9 cellular contexts compared by ENCODE assay signal in the genomic region with DNA sequence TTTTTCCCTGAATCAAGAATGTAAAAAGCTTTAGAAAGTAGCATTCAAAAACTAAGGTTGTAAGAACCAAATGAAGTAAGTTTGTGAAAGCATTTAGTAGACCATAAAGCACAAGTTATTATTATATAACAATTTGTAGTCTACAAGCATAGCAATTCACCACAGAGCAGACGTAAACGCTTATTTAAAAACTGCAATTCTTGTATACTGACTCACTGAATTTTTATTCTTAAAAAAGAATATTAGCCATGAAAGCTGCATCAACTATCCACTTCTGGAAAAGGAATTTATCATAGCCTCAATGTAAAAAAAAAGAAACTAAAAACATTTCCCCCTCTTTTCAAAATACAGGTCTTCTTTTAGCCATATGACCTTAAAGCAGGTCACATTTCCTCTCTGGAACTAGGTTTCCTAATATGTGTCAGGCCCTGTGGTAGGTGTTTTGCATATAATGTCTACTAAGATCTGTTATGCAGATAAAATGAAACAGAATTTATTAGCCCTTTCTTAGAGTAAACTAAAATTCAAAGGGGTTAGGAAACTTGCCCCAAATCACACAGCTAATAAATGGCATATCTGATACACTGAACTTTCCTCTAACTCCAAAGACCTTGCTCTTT. TPM values are rescaled to one million over a fixed set of nuclear protein-coding genes. Genes with fewer than 3 reads are reported as not detected.
DNase-seq lines count a peak whose midpoint lies in the region; ATAC-seq, FAIRE-seq and TF ChIP-seq lines count a peak whose summit lies in the region.
"Had no signal": no experiment of that assay in that cellular context is flagged by ENCODE, and none has a peak within 500 bp of the region (broad histone marks: within the 10 kb centered on the region; RNA-seq: fewer than 3 reads in every experiment).

No MANE protein-coding gene starts in this region.

- H3K4me3 Mint-ChIP-seq in activated naive CD8-positive, alpha-beta T cell treated with anti-CD3 and anti-CD28 coated beads, Interleukin-2, amount 10 ng/mL, durations not matched to agents 7 days and 5 days, result peak overlapping the region; percentile 97

- no peaks in the 10 kb centered on the region for H3K27me3 ChIP-seq in neural cell (ENCODE audit: insufficient read depth, low read depth, low read length)
- H3K27me3 ChIP-seq: foreskin keratinocyte had no signal

- H3K27ac ChIP-seq in neural cell (ENCODE audit: low read length), result no peak overlapping the region

- POLR2A ChIA-PET in activated naive CD8-positive, alpha-beta T cell treated with anti-CD3 and anti-CD28 coated beads, Interleukin-2, amount 10 ng/mL, durations not matched to agents 7 days and 5 days (lab: Charles Lee), result no interaction called here

- no peaks in the 10 kb centered on the region for H3K9me3 Mint-ChIP-seq in activated naive CD8-positive, alpha-beta T cell treated with anti-CD3 and anti-CD28 coated beads, Interleukin-2, amount 10 ng/mL, durations not matched to agents 7 days and 5 days

- no peaks in the 10 kb centered on the region for H3K9me3 ChIP-seq in neural cell (ENCODE audit: low read length)

- FAIRE-seq in GM18507 (lab: Jason Lieb, UNC), result peak; percentile 41

- H3K4me2 ChIP-seq in neural cell (ENCODE audit: low read length), result peak overlapping the region; percentile 90

- no peaks in the 10 kb centered on the region for H3K36me3 Mint-ChIP-seq in activated naive CD8-positive, alpha-beta T cell treated with anti-CD3 and anti-CD28 coated beads, Interleukin-2, amount 10 ng/mL, durations not matched to agents 7 days and 5 days

- H3F3A ChIP-seq in neural cell (ENCODE audit: insufficient read depth, low read length, poor library complexity, severe bottlenecking), result no peaks in the 10 kb centered on the region

- ATAC-seq in HG03196 (IDR thresholded peaks at IDR 0.05; ENCODE audit: unreplicated experiment) (peak; percentile 20), GM21576 (IDR thresholded peaks at IDR 0.05; ENCODE audit: unreplicated experiment) (no peak)
- ATAC-seq in activated naive CD8-positive, alpha-beta T cell treated with anti-CD3 and anti-CD28 coated beads, Interleukin-2, amount 10 ng/mL, durations not matched to agents 7 days and 5 days (ENCODE audit: low read depth), result no peak
- ATAC-seq: foreskin keratinocyte had no signal

- peak overlapping the region; percentile 94 for H3K4me3 ChIP-seq in neural cell (ENCODE audit: low read length)

- DNase-seq in GM18507 (ENCODE audit: extremely low spot score, insufficient read length, low read depth) (no peak), NCI-H146 (lab: John Stamatoyannopoulos, UW) (no peak), germinal center (ENCODE audit: low spot score) (no peak)
- DNase-seq in activated naive CD8-positive, alpha-beta T cell treated with anti-CD3 and anti-CD28 coated beads, Interleukin-2, amount 10 ng/mL, durations not matched to agents 7 days and 5 days, result no peak
- DNase-seq: foreskin keratinocyte; stimulated activated CD4-positive, alpha-beta T cell treated with anti-CD3 and anti-CD28 coated beads, Interleukin-2, amount 100 ng/mL, for 48 hours had no signal

- no peak overlapping the region for H3K9ac ChIP-seq in neural cell (ENCODE audit: low read length)

- no peak for TF ChIP-seq RAD21 in neural cell (conservative IDR thresholded peaks at IDR 0.05)

- H3K36me3 ChIP-seq in neural cell (ENCODE audit: insufficient read depth, low read length), result no peaks in the 10 kb centered on the region

- H3K27me3 Mint-ChIP-seq in activated naive CD8-positive, alpha-beta T cell treated with anti-CD3 and anti-CD28 coated beads, Interleukin-2, amount 10 ng/mL, durations not matched to agents 7 days and 5 days, result peaks cover 8% of the 10 kb centered on the region

- H3K9me2 ChIP-seq in neural cell (ENCODE audit: insufficient read depth, low read length), result no peaks in the 10 kb centered on the region

- TF ChIP-seq CTCF in neural cell (IDR thresholded peaks at IDR 0.05; ENCODE audit: poor library complexity, severe bottlenecking), result no peak

- H3K79me2 ChIP-seq in neural cell (replicated peaks; ENCODE audit: insufficient read depth, low read length), result peaks cover 67% of the 10 kb centered on the region

- no peaks in the 10 kb centered on the region for H4K20me1 ChIP-seq in neural cell (ENCODE audit: insufficient read depth)

- no peak overlapping the region for H3K27ac Mint-ChIP-seq in activated naive CD8-positive, alpha-beta T cell treated with anti-CD3 and anti-CD28 coated beads, Interleukin-2, amount 10 ng/mL, durations not matched to agents 7 days and 5 days

- no peak for TF ChIP-seq EP300 in neural cell (conservative IDR thresholded peaks at IDR 0.05; ENCODE audit: poor library complexity, severe bottlenecking)

- peaks cover 35% of the 10 kb centered on the region for H3K4me1 Mint-ChIP-seq in activated naive CD8-positive, alpha-beta T cell treated with anti-CD3 and anti-CD28 coated beads, Interleukin-2, amount 10 ng/mL, durations not matched to agents 7 days and 5 days

- no peak overlapping the region for H2AFZ ChIP-seq in neural cell (ENCODE audit: low read depth, low read length)

TF ChIP-seq in neural cell, 6 proteins besides CTCF, POLR2A, EP300 and RAD21:
- no peak for TF ChIP-seq SMC3 (conservative IDR thresholded peaks at IDR 0.05; ENCODE audit: poor library complexity)
- no peak for TF ChIP-seq MXI1 (conservative IDR thresholded peaks at IDR 0.05; ENCODE audit: poor library complexity, severe bottlenecking)
- TF ChIP-seq EZH2 (IDR thresholded peaks at IDR 0.05; ENCODE audit: borderline replicate concordance, insufficient read depth, low read length, poor library complexity, severe bottlenecking), result no peak
- TF ChIP-seq POLR2AphosphoS5 (IDR thresholded peaks at IDR 0.05), result no peak
- TF ChIP-seq, protein P1, sequence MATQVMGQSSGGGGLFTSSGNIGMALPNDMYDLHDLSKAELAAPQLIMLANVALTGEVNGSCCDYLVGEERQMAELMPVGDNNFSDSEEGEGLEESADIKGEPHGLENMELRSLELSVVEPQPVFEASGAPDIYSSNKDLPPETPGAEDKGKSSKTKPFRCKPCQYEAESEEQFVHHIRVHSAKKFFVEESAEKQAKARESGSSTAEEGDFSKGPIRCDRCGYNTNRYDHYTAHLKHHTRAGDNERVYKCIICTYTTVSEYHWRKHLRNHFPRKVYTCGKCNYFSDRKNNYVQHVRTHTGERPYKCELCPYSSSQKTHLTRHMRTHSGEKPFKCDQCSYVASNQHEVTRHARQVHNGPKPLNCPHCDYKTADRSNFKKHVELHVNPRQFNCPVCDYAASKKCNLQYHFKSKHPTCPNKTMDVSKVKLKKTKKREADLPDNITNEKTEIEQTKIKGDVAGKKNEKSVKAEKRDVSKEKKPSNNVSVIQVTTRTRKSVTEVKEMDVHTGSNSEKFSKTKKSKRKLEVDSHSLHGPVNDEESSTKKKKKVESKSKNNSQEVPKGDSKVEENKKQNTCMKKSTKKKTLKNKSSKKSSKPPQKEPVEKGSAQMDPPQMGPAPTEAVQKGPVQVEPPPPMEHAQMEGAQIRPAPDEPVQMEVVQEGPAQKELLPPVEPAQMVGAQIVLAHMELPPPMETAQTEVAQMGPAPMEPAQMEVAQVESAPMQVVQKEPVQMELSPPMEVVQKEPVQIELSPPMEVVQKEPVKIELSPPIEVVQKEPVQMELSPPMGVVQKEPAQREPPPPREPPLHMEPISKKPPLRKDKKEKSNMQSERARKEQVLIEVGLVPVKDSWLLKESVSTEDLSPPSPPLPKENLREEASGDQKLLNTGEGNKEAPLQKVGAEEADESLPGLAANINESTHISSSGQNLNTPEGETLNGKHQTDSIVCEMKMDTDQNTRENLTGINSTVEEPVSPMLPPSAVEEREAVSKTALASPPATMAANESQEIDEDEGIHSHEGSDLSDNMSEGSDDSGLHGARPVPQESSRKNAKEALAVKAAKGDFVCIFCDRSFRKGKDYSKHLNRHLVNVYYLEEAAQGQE (IDR thresholded peaks at IDR 0.05; ENCODE audit: borderline replicate concordance), result no peak
- no peak for TF ChIP-seq TAF1 (IDR thresholded peaks at IDR 0.05; ENCODE audit: low read depth)

RNA-seq across cellular contexts. Expression of a gene that starts 2.1 kb away (rescaled TPM):
- total RNA-seq in activated naive CD8-positive, alpha-beta T cell treated with anti-CD3 and anti-CD28 coated beads, Interleukin-2, amount 10 ng/mL, durations not matched to agents 7 days and 5 days, result 10 to 100 TPM; 29.9 to 30.2 TPM
- polyA plus RNA-seq in neural cell, result 66.1 and 71.6 TPM in 2 replicates
- polyA minus RNA-seq in neural cell, result 80.3 and 89.4 TPM in 2 replicates
